Comparison of ENCODE assay signal across 8 cellular contexts in the genomic region with DNA sequence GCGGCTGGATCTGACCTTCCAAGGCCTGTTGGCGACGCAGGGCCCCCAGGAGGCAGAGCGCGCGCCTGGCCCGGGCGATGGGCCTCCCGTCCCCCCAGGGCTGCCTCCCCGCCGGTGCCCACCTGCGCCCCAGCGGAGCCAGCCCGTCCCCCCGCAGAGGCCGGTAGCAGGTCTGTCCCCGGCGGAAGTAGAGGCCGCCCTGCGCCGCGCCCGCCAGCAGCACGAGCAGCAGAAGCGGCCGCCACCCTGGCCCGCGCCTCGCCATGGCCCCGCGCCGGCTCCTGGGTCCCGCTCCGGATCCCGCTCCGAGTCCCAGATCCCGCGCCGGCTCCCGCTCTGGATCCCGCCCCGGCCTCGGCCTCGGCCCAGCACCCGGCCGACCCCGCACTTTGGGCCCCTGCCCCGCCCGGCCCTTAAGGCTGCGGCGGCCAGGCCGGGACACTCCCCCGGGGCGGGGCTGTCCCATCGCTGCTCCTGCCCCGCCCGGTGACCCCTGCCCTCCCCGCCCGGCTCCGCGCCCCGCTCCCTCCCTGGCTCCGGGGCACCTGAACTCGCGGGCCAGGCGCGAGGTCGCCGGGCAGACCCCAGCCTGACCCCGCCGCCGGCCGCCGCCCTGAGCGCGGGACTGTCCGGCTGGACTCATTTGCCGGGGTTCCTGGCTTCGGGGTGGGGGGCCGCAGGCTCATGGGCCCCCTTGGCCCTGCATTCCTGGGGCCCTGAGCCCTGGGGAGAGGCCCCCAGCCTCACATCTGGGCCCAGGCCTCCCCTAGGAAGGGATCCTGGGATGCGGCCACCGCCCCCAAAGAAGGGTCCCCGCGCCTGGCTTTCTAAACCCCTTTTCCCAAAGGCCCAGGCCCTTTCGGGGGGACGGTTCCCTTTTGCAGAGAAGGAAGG. TPM values are rescaled to one million over a fixed set of nuclear protein-coding genes. Genes with fewer than 3 reads are reported as not detected.
DNase-seq lines count a peak whose midpoint lies in the region; ATAC-seq, FAIRE-seq and TF ChIP-seq lines count a peak whose summit lies in the region.

Gene CTSZ (minus strand): TSS at position 391 of the 894 bp plus-strand sequence. CDS start 126 bp downstream, at position 265.

- H3K27me3 ChIP-seq in HCT116 (ENCODE audit: insufficient read depth, low read length) (no peaks in the 10 kb centered on the region), SU-DHL-6 (ENCODE audit: low read length) (no peaks in the 10 kb centered on the region), brain microvascular endothelial cell (replicated peaks) (no peaks in the 10 kb centered on the region), iPS-18a (ENCODE audit: control insufficient read depth, insufficient read depth, low read length) (peaks cover 13% of the 10 kb centered on the region), small intestine (ENCODE audit: control insufficient read depth in 2 of 2, insufficient read depth in 2 of 2, low read length in 2 of 2) (no peaks in the 10 kb centered on the region)

- WGBS in small intestine, 3 donors = 7 to 14% (median 9%) methylated on average over 49 to 86 of the region's 86 CpGs

- CTCF ChIA-PET in HCT116 (lab: Charles Lee) = no interaction called here

- H3K9me2 ChIP-seq in HCT116 (ENCODE audit: insufficient read depth) = no peaks in the 10 kb centered on the region
- H3K9me2 ChIP-seq in SU-DHL-6 (replicated peaks; ENCODE audit: insufficient read depth, low read length) = no peaks in the 10 kb centered on the region

- TF ChIP-seq CTCF in HCT116 (IDR thresholded peaks at IDR 0.05 in 2 of 3, conservative IDR thresholded peaks at IDR 0.05 in 1 of 3; ENCODE audit: borderline replicate concordance in 1 of 3, insufficient read depth in 1 of 3, low read depth in 2 of 3, low read length in 2 of 3) = no peak
- no peak for TF ChIP-seq CTCF in SU-DHL-6 (IDR thresholded peaks at IDR 0.05; ENCODE audit: insufficient read depth, low read length, poor library complexity, severe bottlenecking)
- no peak for TF ChIP-seq CTCF in brain microvascular endothelial cell (IDR thresholded peaks at IDR 0.05; ENCODE audit: low read depth, low read length, missing control alignments)

- POLR2A ChIA-PET in HCT116 (lab: Charles Lee) = no interaction called here

- peak within 1 kb of the TSS; percentile 82 for H3K27ac ChIP-seq in HCT116 (ENCODE audit: low read depth, low read length)
- peak within 1 kb of the TSS; percentile 86 for H3K27ac ChIP-seq in SU-DHL-6 (ENCODE audit: low read depth, low read length)
- H3K27ac ChIP-seq in brain microvascular endothelial cell = peak within 1 kb of the TSS; percentile 58
- no peak within 1 kb of the TSS for H3K27ac ChIP-seq in iPS-18a (ENCODE audit: low read length)
- H3K27ac ChIP-seq in small intestine (ENCODE audit: low read depth in 1 of 2, low read length in 1 of 2) = peak within 1 kb of the TSS; percentile 87 to 98

- H3K9ac ChIP-seq in HCT116 (ENCODE audit: low read length) = peak within 1 kb of the TSS; percentile 86
- H3K9ac ChIP-seq in SU-DHL-6 (ENCODE audit: low read length) = peak within 1 kb of the TSS; percentile 91
- H3K9ac ChIP-seq in iPS-18a (ENCODE audit: low read length) = peak within 1 kb of the TSS; percentile 8

- ATAC-seq in HCT116 (peak; percentile 88), GM18861 (IDR thresholded peaks at IDR 0.05; ENCODE audit: unreplicated experiment) (no peak)

- H3F3A ChIP-seq in SU-DHL-6 (ENCODE audit: insufficient read depth) = peaks cover 12% of the 10 kb centered on the region

- TF ChIP-seq POLR2A in HCT116 (IDR thresholded peaks at IDR 0.05; ENCODE audit: borderline replicate concordance, extremely low read depth, insufficient read depth, insufficient read length) = peak; percentile 28

- FAIRE-seq in small intestine (lab: Jason Lieb, UNC) = no peak

- no peak for TF ChIP-seq RAD21 in HCT116 (IDR thresholded peaks at IDR 0.05; ENCODE audit: low read depth)

- H3K79me2 ChIP-seq in HCT116 (ENCODE audit: insufficient read depth, low read length) (peaks cover 30% of the 10 kb centered on the region; the same call in 1 of the 2 replicates), SU-DHL-6 (ENCODE audit: insufficient read depth, low read length) (peaks cover 32% of the 10 kb centered on the region)

- H3K4me3 ChIP-seq in HCT116 (replicated peaks in 1 of 2; ENCODE audit: low read depth in 1 of 2, low read length in 2 of 2) (peak within 1 kb of the TSS; percentile 74 to 76), SU-DHL-6 (ENCODE audit: insufficient read depth, low read length, poor library complexity, severe bottlenecking) (peak within 1 kb of the TSS; percentile 74), brain microvascular endothelial cell (ENCODE audit: low read depth, low read length) (peak within 1 kb of the TSS; percentile 60), iPS-18a (ENCODE audit: low read length) (peak within 1 kb of the TSS; percentile 38), small intestine (ENCODE audit: low read depth in 1 of 2, low read length in 2 of 2) (peak within 1 kb of the TSS; percentile 61 to 87)

- in situ Hi-C loops in brain microvascular endothelial cell (cut with HindIII; ENCODE audit: low pct_ligation_motif_present, low sequenced_read_pairs) = no loop called here

- H4K20me1 ChIP-seq in HCT116 (ENCODE audit: insufficient read depth) (no peaks in the 10 kb centered on the region), SU-DHL-6 (ENCODE audit: low read depth, low read length) (0 out of 2 replicates have a peak, but pooled peaks cover 3% of the 10 kb centered on the region)

- H3K4me2 ChIP-seq in HCT116 (ENCODE audit: low read length) = peak within 1 kb of the TSS; percentile 85
- H3K4me2 ChIP-seq in SU-DHL-6 (ENCODE audit: low read depth, low read length, poor library complexity, severe bottlenecking) = peak within 1 kb of the TSS; percentile 86

- H3K4me1 ChIP-seq in HCT116 (ENCODE audit: control insufficient read depth in 1 of 2, insufficient read depth in 2 of 2, low read length in 2 of 2) = peaks cover 12 to 40% of the 10 kb centered on the region in 2 experiments
- H3K4me1 ChIP-seq in iPS-18a (ENCODE audit: control insufficient read depth, low read depth, low read length) = peaks cover 4% of the 10 kb centered on the region
- peaks cover 4% of the 10 kb centered on the region in 2 donors for H3K4me1 ChIP-seq in small intestine (ENCODE audit: control insufficient read depth in 2 of 2, insufficient read depth in 1 of 2, low read depth in 1 of 2, low read length in 1 of 2)

- H3K9me3 ChIP-seq in HCT116 (ENCODE audit: control insufficient read depth in 1 of 2, insufficient read depth in 1 of 2, low read depth in 1 of 2, low read length in 2 of 2) = no peaks in the 10 kb centered on the region
- no peaks in the 10 kb centered on the region for H3K9me3 ChIP-seq in SU-DHL-6 (ENCODE audit: insufficient read depth, low read length)
- no peaks in the 10 kb centered on the region for H3K9me3 ChIP-seq in iPS-18a (ENCODE audit: control insufficient read depth, low read depth, low read length)
- no peaks in the 10 kb centered on the region for H3K9me3 ChIP-seq in small intestine (ENCODE audit: control insufficient read depth, low read depth)

- RAD21 ChIA-PET in HCT116 (lab: Charles Lee; ENCODE audit: low non-redundant PET in 1 of 2, low total read pairs in 2 of 2, uncharacterized antibody in 2 of 2, unreplicated experiment in 2 of 2) = no interaction called here

- no peak within 1 kb of the TSS for H2AFZ ChIP-seq in HCT116 (ENCODE audit: low read depth, low read length, poor library complexity, severe bottlenecking)
- H2AFZ ChIP-seq in SU-DHL-6 (ENCODE audit: low read depth, low read length, severe bottlenecking) = no peak within 1 kb of the TSS

- DNase-seq in COLO829 (ENCODE audit: low spot score) (peak; percentile 56), HCT116 (ENCODE audit: low read depth, low spot score) (no peak), brain microvascular endothelial cell (no peak), small intestine (peak; percentile 86), NCI-H1694 treated with DMSO at 0.1 percent for 48 hours (lab: John Stamatoyannopoulos, UW) (no peak)

- no TSS peak for BruUV-seq in HCT116 (replicated peaks; lab: Mats Ljungman, UMichigan)

- intact Hi-C loops in HCT116 (cut with micrococcal nuclease) = no loop called here

- H3K36me3 ChIP-seq in HCT116 (ENCODE audit: control insufficient read depth in 1 of 2, insufficient read depth in 2 of 2, low read length in 2 of 2) (0 out of 4 replicates have a peak, but pooled peaks cover 0 to 3% of the 10 kb centered on the region in 2 experiments), SU-DHL-6 (ENCODE audit: low read length) (no peaks in the 10 kb centered on the region), brain microvascular endothelial cell (replicated peaks) (no peaks in the 10 kb centered on the region), iPS-18a (ENCODE audit: control insufficient read depth, low read depth, low read length) (no peaks in the 10 kb centered on the region), small intestine (ENCODE audit: control insufficient read depth in 2 of 2, insufficient read depth in 2 of 2, low read length in 2 of 2) (peaks cover 0 to 2% of the 10 kb centered on the region in 2 donors)

TF ChIP-seq in HCT116, 20 proteins besides CTCF, POLR2A, EP300 and RAD21 (continues in another document):
- TF ChIP-seq ELF1 (IDR thresholded peaks at IDR 0.05; ENCODE audit: borderline replicate concordance, low read depth) = no peak
- TF ChIP-seq, protein P1, sequence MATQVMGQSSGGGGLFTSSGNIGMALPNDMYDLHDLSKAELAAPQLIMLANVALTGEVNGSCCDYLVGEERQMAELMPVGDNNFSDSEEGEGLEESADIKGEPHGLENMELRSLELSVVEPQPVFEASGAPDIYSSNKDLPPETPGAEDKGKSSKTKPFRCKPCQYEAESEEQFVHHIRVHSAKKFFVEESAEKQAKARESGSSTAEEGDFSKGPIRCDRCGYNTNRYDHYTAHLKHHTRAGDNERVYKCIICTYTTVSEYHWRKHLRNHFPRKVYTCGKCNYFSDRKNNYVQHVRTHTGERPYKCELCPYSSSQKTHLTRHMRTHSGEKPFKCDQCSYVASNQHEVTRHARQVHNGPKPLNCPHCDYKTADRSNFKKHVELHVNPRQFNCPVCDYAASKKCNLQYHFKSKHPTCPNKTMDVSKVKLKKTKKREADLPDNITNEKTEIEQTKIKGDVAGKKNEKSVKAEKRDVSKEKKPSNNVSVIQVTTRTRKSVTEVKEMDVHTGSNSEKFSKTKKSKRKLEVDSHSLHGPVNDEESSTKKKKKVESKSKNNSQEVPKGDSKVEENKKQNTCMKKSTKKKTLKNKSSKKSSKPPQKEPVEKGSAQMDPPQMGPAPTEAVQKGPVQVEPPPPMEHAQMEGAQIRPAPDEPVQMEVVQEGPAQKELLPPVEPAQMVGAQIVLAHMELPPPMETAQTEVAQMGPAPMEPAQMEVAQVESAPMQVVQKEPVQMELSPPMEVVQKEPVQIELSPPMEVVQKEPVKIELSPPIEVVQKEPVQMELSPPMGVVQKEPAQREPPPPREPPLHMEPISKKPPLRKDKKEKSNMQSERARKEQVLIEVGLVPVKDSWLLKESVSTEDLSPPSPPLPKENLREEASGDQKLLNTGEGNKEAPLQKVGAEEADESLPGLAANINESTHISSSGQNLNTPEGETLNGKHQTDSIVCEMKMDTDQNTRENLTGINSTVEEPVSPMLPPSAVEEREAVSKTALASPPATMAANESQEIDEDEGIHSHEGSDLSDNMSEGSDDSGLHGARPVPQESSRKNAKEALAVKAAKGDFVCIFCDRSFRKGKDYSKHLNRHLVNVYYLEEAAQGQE (IDR thresholded peaks at IDR 0.05; ENCODE audit: low read depth) = no peak

RNA-seq across cellular contexts. Expression of gene CTSZ, which starts in this region (rescaled TPM):
- total RNA-seq in HCT116 (2021; ENCODE audit: unreplicated experiment) = 100 TPM
- 129 TPM in 2 replicates for polyA plus RNA-seq in HCT116 (2012)
- polyA plus RNA-seq in small intestine = 100 to 1,000 TPM; 180 to 277 (median 185) TPM

Comparison
In these comparisons a context has a peak if more than half of its experiments do, and no peak if none do; other contexts are left out.
1. DNase-seq: peak in COLO829 (single experiment) and small intestine (single experiment); none in HCT116 (single experiment), brain microvascular endothelial cell (single experiment) and NCI-H1694 treated with DMSO at 0.1 percent for 48 hours (single experiment).
2. H3K9ac ChIP-seq: peak in every context shown above with its lines; median percentile 91 in SU-DHL-6; 86 in HCT116; 8 in iPS-18a.
3. Peak in every context shown above with its lines, with median percentiles within 50 percentile points of each other: H3K4me3 ChIP-seq.